In the genomic region with DNA sequence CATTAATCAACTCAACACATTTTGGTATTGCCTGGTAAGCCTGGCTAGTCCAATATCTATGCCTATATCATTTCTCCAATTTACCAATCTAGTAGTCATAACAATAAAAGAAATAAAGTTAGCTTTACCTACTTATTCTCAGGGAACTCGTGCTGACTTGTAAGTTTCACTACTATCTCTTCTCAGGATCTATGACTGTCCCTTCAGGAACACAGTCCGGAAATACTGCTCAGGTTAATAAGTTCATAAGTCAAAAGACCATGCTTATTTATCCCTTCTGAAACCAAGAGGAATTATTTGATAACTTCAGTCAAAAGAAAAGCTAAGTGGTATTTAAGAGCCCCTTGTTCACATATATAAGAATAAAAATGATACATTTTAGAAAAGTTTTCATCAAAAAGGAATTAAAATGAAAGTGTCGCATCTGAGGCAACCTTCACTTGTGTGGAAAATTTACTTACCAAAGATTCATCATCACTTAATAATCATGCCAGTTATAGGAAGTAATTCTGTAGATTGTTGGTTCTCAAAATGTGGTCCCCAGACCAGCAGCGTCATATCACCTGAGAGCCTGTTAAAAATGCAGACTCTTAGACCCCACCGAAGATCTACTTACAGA, we compare ENCODE assay signal across 24 cellular contexts. TPM values are rescaled to one million over a fixed set of nuclear protein-coding genes. Genes with fewer than 3 reads are reported as not detected.
"Had no signal": no experiment of that assay in that cellular context is flagged by ENCODE, and none has a peak within 500 bp of the region (broad histone marks: within the 10 kb centered on the region; RNA-seq: fewer than 3 reads in every experiment).

No MANE protein-coding gene starts in this region.

- H3K36me3 ChIP-seq: esophagus muscularis mucosa, gastroesophageal sphincter, left lung, neural progenitor cell, sigmoid colon, spleen, upper lobe of right lung had no signal

- ATAC-seq: activated T-cell treated with anti-CD3 and anti-CD28 coated beads, Interleukin-2, amount 50 U/mL, for 72 hours; gastroesophageal sphincter; left lung; naive thymus-derived CD8-positive, alpha-beta T cell; stimulated activated naive CD8-positive, alpha-beta T cell treated with anti-CD3 and anti-CD28 coated beads, Interleukin-15, Interleukin-2, amounts not matched to agents 100 U/mL and 50 U/mL, for 24 hours; T-helper 17 cell; upper lobe of right lung had no signal

- H3K4me2 ChIP-seq: neural progenitor cell had no signal

- H3K4me1 ChIP-seq: neural progenitor cell, upper lobe of right lung had no signal

- H3K4me3 ChIP-seq: esophagus muscularis mucosa, gastroesophageal sphincter, left lung, lung, neural progenitor cell, sigmoid colon, spleen, upper lobe of right lung had no signal

- H3K9ac ChIP-seq: neural progenitor cell had no signal

- H3K27me3 ChIP-seq: esophagus muscularis mucosa, gastroesophageal sphincter, left lung, neural progenitor cell, sigmoid colon, spleen, upper lobe of right lung had no signal

- H3K9me3 ChIP-seq: esophagus muscularis mucosa, gastroesophageal sphincter, left lung, sigmoid colon, spleen, upper lobe of right lung had no signal

- H2AFZ ChIP-seq: neural progenitor cell had no signal

- DNase-seq: activated CD4-positive, alpha-beta T cell treated with anti-CD3 and anti-CD28 coated beads for 4 hours; activated CD4-positive, alpha-beta T cell treated with anti-CD3 and anti-CD28 coated beads, Interleukin-2, amount 50 U/mL, for 48 hours; activated CD4-positive, CD25-positive, alpha-beta regulatory T cell; activated CD8-positive, alpha-beta memory T cell treated with anti-CD3 and anti-CD28 coated beads, Interleukin-2, amount 50 U/mL, for 48 hours; activated effector memory CD4-positive, alpha-beta T cell treated with anti-CD3 and anti-CD28 coated beads, Interleukin-2, amount 50 U/mL, for 16 hours; activated naive CD4-positive, alpha-beta T cell treated with anti-CD3 and anti-CD28 coated beads, Interleukin-2, amount 10 ng/mL, durations not matched to agents 7 days and 5 days; activated T-cell treated with anti-CD3 and anti-CD28 coated beads, Interleukin-2, amount 50 U/mL, for 72 hours; amygdala; dermis blood vessel endothelial cell; effector CD8-positive, alpha-beta T cell; head of caudate nucleus; left lung; naive thymus-derived CD8-positive, alpha-beta T cell; sigmoid colon; spleen; stimulated activated CD4-positive, alpha-beta T cell treated with anti-CD3 and anti-CD28 coated beads, Interleukin-4, amount 100 ng/mL, for 24 hours; stimulated activated naive CD8-positive, alpha-beta T cell treated with anti-CD3 and anti-CD28 coated beads, Interleukin-15, Interleukin-2, amounts not matched to agents 100 U/mL and 50 U/mL, for 24 hours; T-helper 17 cell; upper lobe of right lung had no signal

- H3K27ac ChIP-seq: esophagus muscularis mucosa, gastroesophageal sphincter, left lung, neural progenitor cell, sigmoid colon, spleen, upper lobe of right lung had no signal

RNA-seq across cellular contexts. Expression of gene THRB, which starts 15.5 kb away (rescaled TPM):
- total RNA-seq: activated CD8-positive, alpha-beta memory T cell treated with anti-CD3 and anti-CD28 coated beads for 36 hours; activated T-cell treated with anti-CD3 and anti-CD28 coated beads, Interleukin-2, amount 50 U/mL, for 72 hours; naive thymus-derived CD8-positive, alpha-beta T cell had no signal
- polyA plus RNA-seq: naive thymus-derived CD8-positive, alpha-beta T cell had no signal
